In genomic region chr16:2008631-2009301, GRCh38 we compare ENCODE assay signal across 6 cellular contexts. TPM values are rescaled to one million over a fixed set of nuclear protein-coding genes. Genes with fewer than 3 reads are reported as not detected.
DNase-seq lines count a peak whose midpoint lies in the region; ATAC-seq and TF ChIP-seq lines count a peak whose summit lies in the region.

No MANE protein-coding gene starts in this region.

- H4K20me1 ChIP-seq in fibroblast of lung (ENCODE audit: control insufficient read depth, extremely low read depth, insufficient read depth, low read length), result no peaks in the 10 kb centered on the region

- DNase-seq in OCI-M1 (lab: John Stamatoyannopoulos, UW) (peak; percentile 31), fibroblast of lung (ENCODE audit: low read depth in 2 of 2) (peak in 1 of 2 donors; percentile 59), T1000 (lab: John Stamatoyannopoulos, UW) (no peak)
- no peak for DNase-seq in stimulated activated naive B cell treated with anti-CD40 and anti-IgM and Interleukin-4, amounts not matched to agents 10 μg/mL and 1 μg/mL and 100 μg/mL, for 72 hours

- no peaks in the 10 kb centered on the region for H3K27me3 ChIP-seq in fibroblast of lung (ENCODE audit: control insufficient read depth, insufficient read depth, low read length)

- H3K36me3 ChIP-seq in fibroblast of lung (ENCODE audit: control insufficient read depth, insufficient read depth, low read length), result peaks cover 7% of the 10 kb centered on the region

- no peaks in the 10 kb centered on the region for H3K9me3 Mint-ChIP-seq in stimulated activated naive B cell treated with anti-CD40 and anti-IgM and Interleukin-4, amounts not matched to agents 10 μg/mL and 1 μg/mL and 100 μg/mL, for 72 hours

- H3K4me1 Mint-ChIP-seq in stimulated activated naive B cell treated with anti-CD40 and anti-IgM and Interleukin-4, amounts not matched to agents 10 μg/mL and 1 μg/mL and 100 μg/mL, for 72 hours, result peaks cover 38 to 58% of the 10 kb centered on the region in 2 donors

- no peaks in the 10 kb centered on the region for H3K27me3 Mint-ChIP-seq in stimulated activated naive B cell treated with anti-CD40 and anti-IgM and Interleukin-4, amounts not matched to agents 10 μg/mL and 1 μg/mL and 100 μg/mL, for 72 hours

- no peak for TF ChIP-seq CTCF in fibroblast of lung (conservative IDR thresholded peaks at IDR 0.05 in 1 of 2, IDR thresholded peaks at IDR 0.05 in 1 of 2; ENCODE audit: low read depth in 1 of 2, low read length in 2 of 2)

- H3K4me1 ChIP-seq in fibroblast of lung (ENCODE audit: control insufficient read depth, extremely low read depth, insufficient read depth, low read length), result peaks cover 24% of the 10 kb centered on the region

- peak overlapping the region; percentile 58 to 82 (median 71) for H3K4me3 ChIP-seq in fibroblast of lung (replicated peaks in 1 of 4; ENCODE audit: control extremely low read depth in 1 of 4, insufficient read depth in 1 of 4, low read depth in 3 of 4, low read length in 4 of 4)

- H3K27ac Mint-ChIP-seq in stimulated activated naive B cell treated with anti-CD40 and anti-IgM and Interleukin-4, amounts not matched to agents 10 μg/mL and 1 μg/mL and 100 μg/mL, for 72 hours, result peak overlapping the region; percentile 82

- peak overlapping the region; percentile 93 for H3K4me3 Mint-ChIP-seq in stimulated activated naive B cell treated with anti-CD40 and anti-IgM and Interleukin-4, amounts not matched to agents 10 μg/mL and 1 μg/mL and 100 μg/mL, for 72 hours

- no peak overlapping the region for H2AFZ ChIP-seq in fibroblast of lung (ENCODE audit: low read length)

- peak overlapping the region; percentile 85 for H3K27ac ChIP-seq in fibroblast of lung (ENCODE audit: insufficient read depth, low read length)

- H3K9me3 ChIP-seq in fibroblast of lung (ENCODE audit: control insufficient read depth, insufficient read depth, low read depth, low read length), result no peaks in the 10 kb centered on the region

- peak overlapping the region; percentile 95 for H3K4me2 ChIP-seq in fibroblast of lung (ENCODE audit: extremely low read depth, insufficient read depth, low read length)

- peak; percentile 4 for ATAC-seq in GM18907 (IDR thresholded peaks at IDR 0.05; ENCODE audit: unreplicated experiment)
- peak in 1 of 2 donors; percentile 7 for ATAC-seq in stimulated activated naive B cell treated with anti-CD40 and anti-IgM and Interleukin-4, amounts not matched to agents 10 μg/mL and 1 μg/mL and 100 μg/mL, for 72 hours (replicated peaks)
- ATAC-seq in GM19324 (IDR thresholded peaks at IDR 0.05; ENCODE audit: low FRiP score, unreplicated experiment), result no peak

- peaks cover 23 to 41% of the 10 kb centered on the region in 2 donors for H3K36me3 Mint-ChIP-seq in stimulated activated naive B cell treated with anti-CD40 and anti-IgM and Interleukin-4, amounts not matched to agents 10 μg/mL and 1 μg/mL and 100 μg/mL, for 72 hours

- peak overlapping the region; percentile 97 for H3K9ac ChIP-seq in fibroblast of lung (ENCODE audit: insufficient read depth, low read length)

- H3K79me2 ChIP-seq in fibroblast of lung (ENCODE audit: control insufficient read depth, insufficient read depth, low read length), result peaks cover 59% of the 10 kb centered on the region

RNA-seq across cellular contexts. Expression of gene ZNF598, which starts 0.9 kb away (rescaled TPM):
- 10.8 and 18.8 TPM in 2 replicates for total RNA-seq in fibroblast of lung
- 11.6 and 18.7 TPM in 2 replicates for polyA plus RNA-seq in fibroblast of lung
- 19.6 and 29.9 TPM in 2 replicates for polyA plus RNA-seq in fibroblast of lung (2012)
- polyA minus RNA-seq in fibroblast of lung (ENCODE audit: low replicate concordance), result 14.7 and 15.9 TPM in 2 replicates

RNA-seq across cellular contexts. Expression of gene NPW, which starts 10.8 kb away (rescaled TPM):
- 0.26 and 0.99 TPM in 2 replicates for total RNA-seq in fibroblast of lung
- polyA plus RNA-seq in fibroblast of lung, result 0.06 and 0.20 TPM in 2 replicates
- 0.58 and 1.3 TPM in 2 replicates for polyA plus RNA-seq in fibroblast of lung (2012)
- not detected in 2 replicates for polyA minus RNA-seq in fibroblast of lung (ENCODE audit: low replicate concordance)

RNA-seq across cellular contexts. Expression of gene NHERF2, which starts 17.9 kb away (rescaled TPM):
- total RNA-seq in fibroblast of lung, result 16.9 and 21.5 TPM in 2 replicates
- polyA plus RNA-seq in fibroblast of lung, result 30.7 and 38.0 TPM in 2 replicates
- 79.5 and 84.8 TPM in 2 replicates for polyA plus RNA-seq in fibroblast of lung (2012)
- polyA minus RNA-seq in fibroblast of lung (ENCODE audit: low replicate concordance), result 15.5 and 29.6 TPM in 2 replicates

RNA-seq across cellular contexts. Expression of gene SYNGR3, which starts 19.0 kb away (rescaled TPM):
- 1.5 and 1.8 TPM in 2 replicates for total RNA-seq in fibroblast of lung
- polyA plus RNA-seq in fibroblast of lung, result 1.8 and 6.0 TPM in 2 replicates
- polyA plus RNA-seq in fibroblast of lung (2012), result 3.8 and 9.7 TPM in 2 replicates
- 0.79 and 13.0 TPM in 2 replicates for polyA minus RNA-seq in fibroblast of lung (ENCODE audit: low replicate concordance)

RNA-seq across cellular contexts. Expression of gene GFER, which starts 24.8 kb away (rescaled TPM):
- total RNA-seq in fibroblast of lung, result 13.1 and 13.2 TPM in 2 replicates
- 7.5 and 12.5 TPM in 2 replicates for polyA plus RNA-seq in fibroblast of lung
- 28.9 and 58.5 TPM in 2 replicates for polyA plus RNA-seq in fibroblast of lung (2012)
- 9.3 and 10.5 TPM in 2 replicates for polyA minus RNA-seq in fibroblast of lung (ENCODE audit: low replicate concordance)
